Comparison of ENCODE assay signal across 20 cellular contexts in the genomic region with DNA sequence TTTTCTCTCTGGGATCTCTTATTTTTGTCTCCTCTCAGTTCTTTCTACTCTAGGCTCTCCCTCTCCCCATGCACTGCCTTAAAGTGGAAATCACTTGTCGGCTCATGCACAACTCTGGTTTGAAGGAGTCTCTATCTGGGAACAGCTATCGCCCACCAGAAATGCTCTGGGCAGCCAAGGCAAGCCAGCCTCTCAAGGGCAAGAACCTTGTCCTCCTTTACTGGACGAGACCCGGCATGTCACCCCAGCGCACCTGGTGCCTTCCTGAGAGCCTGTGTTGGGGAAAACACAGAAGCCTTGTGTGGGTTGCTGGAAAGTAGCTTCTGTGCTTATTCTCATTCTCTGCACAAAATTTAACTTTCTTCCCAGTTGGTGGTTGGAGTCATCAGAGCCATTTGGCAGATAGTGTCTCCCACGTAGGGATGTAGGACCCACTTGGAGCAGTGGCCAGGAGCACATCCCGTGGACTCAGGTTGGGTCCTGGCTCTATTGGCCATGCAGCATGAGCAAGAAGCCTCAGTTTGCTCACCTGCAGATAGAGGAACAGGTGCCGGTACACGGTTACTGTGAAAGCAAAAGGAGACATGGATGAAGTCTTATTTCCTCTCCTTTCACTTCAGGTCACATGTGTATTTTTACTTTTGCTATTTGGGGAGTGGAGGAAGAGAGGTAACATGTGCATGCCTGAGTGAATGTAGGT.
"Had no signal": no experiment of that assay in that cellular context is flagged by ENCODE, and none has a peak within 500 bp of the region (broad histone marks: within the 10 kb centered on the region; RNA-seq: fewer than 3 reads in every experiment).

No MANE protein-coding gene starts in this region.

- H3K27me3 ChIP-seq: colonic mucosa, gastrocnemius medialis had no signal

- H3K36me3 Mint-ChIP-seq: mesothelial cell of epicardium had no signal

- DNase-seq: cortex of kidney; effector CD8-positive, alpha-beta T cell; effector memory CD8-positive, alpha-beta T cell; esophagus squamous epithelium; foreskin fibroblast; foreskin melanocyte; gastrocnemius medialis; glutamatergic neuron; heart right ventricle; hippocampal formation; left cardiac atrium; left lung; left ventricle myocardium superior; lower lobe of right lung; mesenchymal stem cell; mucosa of descending colon; naive thymus-derived CD4-positive, alpha-beta T cell had no signal

- H3K27me3 Mint-ChIP-seq: dendritic cell treated with granulocyte-macrophage colony-stimulating factor and Interleukin-4, amounts not matched to agents 40 ng/mL and 50 ng/mL, for 4 days; effector memory CD8-positive, alpha-beta T cell; naive thymus-derived CD4-positive, alpha-beta T cell had no signal

- H3K4me1 ChIP-seq: colonic mucosa, esophagus squamous epithelium, gastrocnemius medialis, heart right ventricle, left lung, lower lobe of right lung had no signal

- H3K27ac ChIP-seq: colonic mucosa, esophagus squamous epithelium, gastrocnemius medialis, heart right ventricle, left lung, lower lobe of right lung had no signal

- H3K4me3 ChIP-seq: colonic mucosa, esophagus squamous epithelium, gastrocnemius medialis, heart right ventricle, left lung, lower lobe of right lung, mucosa of descending colon had no signal

- H3K4me3 Mint-ChIP-seq: dendritic cell treated with granulocyte-macrophage colony-stimulating factor and Interleukin-4, amounts not matched to agents 40 ng/mL and 50 ng/mL, for 4 days; effector memory CD8-positive, alpha-beta T cell; mesothelial cell of epicardium; naive thymus-derived CD4-positive, alpha-beta T cell had no signal

- H3K4me1 Mint-ChIP-seq: mesothelial cell of epicardium; naive thymus-derived CD4-positive, alpha-beta T cell had no signal

- H3K36me3 ChIP-seq: colonic mucosa, esophagus squamous epithelium, gastrocnemius medialis, heart right ventricle, left lung, lower lobe of right lung had no signal

- H3K9me3 ChIP-seq: colonic mucosa, esophagus squamous epithelium, gastrocnemius medialis, lower lobe of right lung had no signal

- H3K9me3 Mint-ChIP-seq: mesothelial cell of epicardium had no signal

- H3K27ac Mint-ChIP-seq: dendritic cell treated with granulocyte-macrophage colony-stimulating factor and Interleukin-4, amounts not matched to agents 40 ng/mL and 50 ng/mL, for 4 days; effector memory CD8-positive, alpha-beta T cell; mesothelial cell of epicardium; naive thymus-derived CD4-positive, alpha-beta T cell had no signal
